In genomic region chr6:53461041-53461656, GRCh38 we compare ENCODE assay signal across 1 cellular context.
TF ChIP-seq lines count a peak whose summit lies in the region.

No MANE protein-coding gene starts in this region.

TF ChIP-seq in GM12878, 131 proteins besides CTCF, POLR2A, EP300 and RAD21 (continued from another document and continues in another):
- no peak for TF ChIP-seq MLLT1 (IDR thresholded peaks at IDR 0.05)
- no peak for TF ChIP-seq ZBTB33 (IDR thresholded peaks at IDR 0.05)
- no peak for TF ChIP-seq RCOR1 (conservative IDR thresholded peaks at IDR 0.05; ENCODE audit: low read depth, low read length)
- TF ChIP-seq ZZZ3 (IDR thresholded peaks at IDR 0.05; ENCODE audit: control insufficient read depth, insufficient read length, low read depth) = no peak
- no peak for TF ChIP-seq ZBTB40 (IDR thresholded peaks at IDR 0.05; ENCODE audit: borderline replicate concordance)
- no peak for TF ChIP-seq TCF7 (IDR thresholded peaks at IDR 0.05; ENCODE audit: borderline replicate concordance)
- TF ChIP-seq CUX1 (IDR thresholded peaks at IDR 0.05; ENCODE audit: insufficient replicate concordance, low read depth, low read length) = no peak
- TF ChIP-seq TCF12 (IDR thresholded peaks at IDR 0.05; ENCODE audit: low read depth, low read length) = no peak
- TF ChIP-seq YY1 (IDR thresholded peaks at IDR 0.05; ENCODE audit: low read depth, low read length) = no peak
- no peak for TF ChIP-seq RELA (IDR thresholded peaks at IDR 0.05; ENCODE audit: borderline replicate concordance, partially characterized antibody)
- no peak for TF ChIP-seq ESRRA (IDR thresholded peaks at IDR 0.05; ENCODE audit: low read length)
- no peak for TF ChIP-seq MTA3 (IDR thresholded peaks at IDR 0.05; ENCODE audit: borderline replicate concordance, low read length)
- TF ChIP-seq ASH2L (IDR thresholded peaks at IDR 0.05; ENCODE audit: borderline replicate concordance, low read depth) = no peak
- peak; percentile 92 for TF ChIP-seq RELB (IDR thresholded peaks at IDR 0.05; ENCODE audit: low read depth)
- no peak for TF ChIP-seq SP1 (IDR thresholded peaks at IDR 0.05; ENCODE audit: low read depth, low read length)
- TF ChIP-seq ZNF592 (IDR thresholded peaks at IDR 0.05) = no peak
- TF ChIP-seq PRDM15 (CRISPR knock-in tag; IDR thresholded peaks at IDR 0.05) = no peak
- no peak for TF ChIP-seq ATF3 (IDR thresholded peaks at IDR 0.05; ENCODE audit: borderline replicate concordance, extremely low read depth, low read depth, low read length)
- no peak for TF ChIP-seq CBX5 (IDR thresholded peaks at IDR 0.05; ENCODE audit: low read depth)
- no peak for TF ChIP-seq ZNF687 (IDR thresholded peaks at IDR 0.05)
